15 cellular contexts compared by ENCODE assay signal in genomic region chr1:66705100-66705499, GRCh38. TPM values are rescaled to one million over a fixed set of nuclear protein-coding genes. Genes with fewer than 3 reads are reported as not detected.
DNase-seq lines count a peak whose midpoint lies in the region; ATAC-seq and TF ChIP-seq lines count a peak whose summit lies in the region.
"Had no signal": no experiment of that assay in that cellular context is flagged by ENCODE, and none has a peak within 500 bp of the region (broad histone marks: within the 10 kb centered on the region; RNA-seq: fewer than 3 reads in every experiment).

No MANE protein-coding gene starts in this region.

- H3K27me3 Mint-ChIP-seq in chondrocyte (ENCODE audit: low read depth): no peaks in the 10 kb centered on the region
- peaks cover 8% of the 10 kb centered on the region for H3K27me3 Mint-ChIP-seq in activated CD4-positive, alpha-beta memory T cell treated with anti-CD3 and anti-CD28 coated beads for 36 hours
- H3K27me3 Mint-ChIP-seq: dendritic cell treated with granulocyte-macrophage colony-stimulating factor and Interleukin-4, amounts not matched to agents 40 ng/mL and 50 ng/mL, for 4 days had no signal

- TF ChIP-seq CTCF in chondrocyte (IDR thresholded peaks at IDR 0.05) (no peak), right lobe of liver (IDR thresholded peaks at IDR 0.05) (no peak), tibial nerve (IDR thresholded peaks at IDR 0.05) (no peak)

- no peaks in the 10 kb centered on the region for H3K4me1 ChIP-seq in right lobe of liver
- H3K4me1 ChIP-seq in tibial nerve: peaks cover 0 to 6% (median 0%) of the 10 kb centered on the region in 4 donors
- H3K4me1 ChIP-seq: upper lobe of left lung had no signal

- ATAC-seq in right lobe of liver: peak; percentile 54 to 78 (median 66)

- CTCF ChIA-PET in activated CD4-positive, alpha-beta memory T cell treated with anti-CD3 and anti-CD28 coated beads for 36 hours (lab: Charles Lee): no interaction called here

- H3K36me3 ChIP-seq in right lobe of liver: no peaks in the 10 kb centered on the region
- no peaks in the 10 kb centered on the region for H3K36me3 ChIP-seq in tibial nerve
- H3K36me3 ChIP-seq: upper lobe of left lung, WERI-Rb-1 had no signal

- 32% methylated on average over 5 of the region's 5 CpGs for WGBS in right lobe of liver (ENCODE audit: insufficient coverage, low coverage, low lambda C conversion rate, missing lambda C conversion rate)
- 41 to 44% methylated on average over 5 of the region's 5 CpGs for WGBS in tibial nerve, 2 donors

- DNase-seq in NCI-H2171 treated with DMSO at 0.1 percent for 48 hours (lab: John Stamatoyannopoulos, UW): peak; percentile 9
- DNase-seq in NCI-H2171 (lab: John Stamatoyannopoulos, UW): no peak
- no peak for DNase-seq in chondrocyte (ENCODE audit: low spot score)
- DNase-seq in right lobe of liver: no peak
- DNase-seq in tibial nerve (ENCODE audit: low spot score in 2 of 2): no peak
- no peak for DNase-seq in inferior parietal cortex (ENCODE audit: extremely low spot score)
- no peak for DNase-seq in activated CD4-positive, alpha-beta memory T cell treated with anti-CD3 and anti-CD28 coated beads for 36 hours
- DNase-seq in amygdala (lab: John Stamatoyannopoulos, UW): no peak
- DNase-seq: activated CD8-positive, alpha-beta memory T cell treated with anti-CD3 and anti-CD28 coated beads, Interleukin-2, amount 50 U/mL, for 48 hours; KG1; NCI-H187 treated with DMSO at 0.1 percent for 48 hours; upper lobe of left lung; WERI-Rb-1 had no signal

- H3K4me3 ChIP-seq in right lobe of liver (no peak overlapping the region), tibial nerve (no peak overlapping the region)
- H3K4me3 ChIP-seq: upper lobe of left lung had no signal

- POLR2A ChIA-PET in activated CD4-positive, alpha-beta memory T cell treated with anti-CD3 and anti-CD28 coated beads for 36 hours (lab: Charles Lee): no interaction called here

- peak; percentile 43 to 53 for TF ChIP-seq EP300 in tibial nerve (IDR thresholded peaks at IDR 0.05)

- H3K36me3 Mint-ChIP-seq in chondrocyte (ENCODE audit: low read depth): peaks cover 1% of the 10 kb centered on the region
- no peaks in the 10 kb centered on the region for H3K36me3 Mint-ChIP-seq in activated CD4-positive, alpha-beta memory T cell treated with anti-CD3 and anti-CD28 coated beads for 36 hours
- H3K36me3 Mint-ChIP-seq: activated naive CD4-positive, alpha-beta T cell treated with anti-CD3 and anti-CD28 coated beads, Interleukin-2, amount 50 U/mL, for 24 hours had no signal

- H3K27ac ChIP-seq in right lobe of liver (no peak overlapping the region), tibial nerve (peak overlapping the region in 1 of 4 donors; percentile 9)
- H3K27ac ChIP-seq: upper lobe of left lung, WERI-Rb-1 had no signal

- intact Hi-C loops in right lobe of liver (cut with DNase I): no loop called here
- intact Hi-C loops in activated CD4-positive, alpha-beta memory T cell treated with anti-CD3 and anti-CD28 coated beads for 36 hours (cut with micrococcal nuclease): no loop called here

- H3K4me1 Mint-ChIP-seq in chondrocyte (ENCODE audit: low read depth): peaks cover 20% of the 10 kb centered on the region
- no peaks in the 10 kb centered on the region for H3K4me1 Mint-ChIP-seq in activated CD4-positive, alpha-beta memory T cell treated with anti-CD3 and anti-CD28 coated beads for 36 hours (ENCODE audit: low read depth)
- H3K4me1 Mint-ChIP-seq: activated naive CD4-positive, alpha-beta T cell treated with anti-CD3 and anti-CD28 coated beads, Interleukin-2, amount 50 U/mL, for 24 hours had no signal

- no peaks in the 10 kb centered on the region for H3K9me3 Mint-ChIP-seq in chondrocyte (ENCODE audit: low read depth)
- no peaks in the 10 kb centered on the region for H3K9me3 Mint-ChIP-seq in activated CD4-positive, alpha-beta memory T cell treated with anti-CD3 and anti-CD28 coated beads for 36 hours
- H3K9me3 Mint-ChIP-seq: activated naive CD4-positive, alpha-beta T cell treated with anti-CD3 and anti-CD28 coated beads, Interleukin-2, amount 50 U/mL, for 24 hours; dendritic cell treated with granulocyte-macrophage colony-stimulating factor and Interleukin-4, amounts not matched to agents 40 ng/mL and 50 ng/mL, for 4 days had no signal

- no peak for TF ChIP-seq POLR2A in right lobe of liver (IDR thresholded peaks at IDR 0.05)
- TF ChIP-seq POLR2A in tibial nerve (IDR thresholded peaks at IDR 0.05): no peak

- H3K27me3 ChIP-seq in right lobe of liver (no peaks in the 10 kb centered on the region), tibial nerve (no peaks in the 10 kb centered on the region)
- H3K27me3 ChIP-seq: upper lobe of left lung had no signal

- H3K9me3 ChIP-seq in right lobe of liver (no peaks in the 10 kb centered on the region), tibial nerve (no peaks in the 10 kb centered on the region)
- H3K9me3 ChIP-seq: upper lobe of left lung had no signal

- H3K27ac Mint-ChIP-seq in chondrocyte (ENCODE audit: unreplicated experiment): peak overlapping the region; percentile 73
- no peak overlapping the region for H3K27ac Mint-ChIP-seq in activated CD4-positive, alpha-beta memory T cell treated with anti-CD3 and anti-CD28 coated beads for 36 hours
- H3K27ac Mint-ChIP-seq: activated naive CD4-positive, alpha-beta T cell treated with anti-CD3 and anti-CD28 coated beads, Interleukin-2, amount 50 U/mL, for 24 hours; dendritic cell treated with granulocyte-macrophage colony-stimulating factor and Interleukin-4, amounts not matched to agents 40 ng/mL and 50 ng/mL, for 4 days had no signal

- H3K4me3 Mint-ChIP-seq in chondrocyte (ENCODE audit: unreplicated experiment): no peak overlapping the region
- H3K4me3 Mint-ChIP-seq in activated CD4-positive, alpha-beta memory T cell treated with anti-CD3 and anti-CD28 coated beads for 36 hours: no peak overlapping the region
- H3K4me3 Mint-ChIP-seq: activated naive CD4-positive, alpha-beta T cell treated with anti-CD3 and anti-CD28 coated beads, Interleukin-2, amount 50 U/mL, for 24 hours; dendritic cell treated with granulocyte-macrophage colony-stimulating factor and Interleukin-4, amounts not matched to agents 40 ng/mL and 50 ng/mL, for 4 days had no signal

RNA-seq across cellular contexts. Expression of gene DYNLT5, which starts 47.2 kb away (rescaled TPM):
- total RNA-seq in chondrocyte (not detected in 3 replicates), right lobe of liver (1 to 10 TPM in 5 of 6 experiments, under 1 TPM in 1; 0.44 to 2.4 (median 1.3) TPM), tibial nerve (1 to 10 TPM in 2 of 4 donors, under 1 TPM in 1, not detected in 1; 0.78 to 6.3 (median 4.5) TPM)
- not detected for total RNA-seq in activated CD4-positive, alpha-beta memory T cell treated with anti-CD3 and anti-CD28 coated beads for 36 hours
